In the genomic region with DNA sequence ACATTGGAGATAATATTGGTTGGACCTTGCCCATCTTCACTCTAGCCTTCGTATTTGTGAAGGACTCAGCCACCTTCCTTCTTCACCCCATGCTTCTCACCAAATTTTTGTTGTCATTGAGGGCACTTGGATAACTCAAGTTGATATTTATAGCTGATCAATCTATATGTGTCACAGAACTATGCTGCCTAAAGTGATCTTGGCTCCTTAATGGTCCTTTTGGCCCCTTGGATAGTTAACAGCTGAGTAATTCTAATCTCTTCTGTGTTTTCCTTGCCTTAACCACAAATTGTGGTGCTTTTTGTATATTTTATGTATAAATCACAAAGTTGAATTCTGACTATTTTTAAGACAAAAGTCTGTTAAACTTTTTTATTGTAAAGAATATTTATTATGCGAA, we compare ENCODE assay signal across 15 cellular contexts. TPM values are rescaled to one million over a fixed set of nuclear protein-coding genes. Genes with fewer than 3 reads are reported as not detected.
DNase-seq lines count a peak whose midpoint lies in the region; ATAC-seq and TF ChIP-seq lines count a peak whose summit lies in the region.
"Had no signal": no experiment of that assay in that cellular context is flagged by ENCODE, and none has a peak within 500 bp of the region (broad histone marks: within the 10 kb centered on the region; RNA-seq: fewer than 3 reads in every experiment).

No MANE protein-coding gene starts in this region.

- no peak for DNase-seq in activated T-cell treated with anti-CD3 and anti-CD28 coated beads, Interleukin-2, amount 50 U/mL, for 4 hours
- DNase-seq in activated T-cell treated with anti-CD3 and anti-CD28 coated beads for 4 hours (no peak), WTC11 (ENCODE audit: low spot score) (no peak), fibroblast of pulmonary artery (ENCODE audit: low read depth) (no peak), inferior parietal cortex (ENCODE audit: extremely low spot score) (no peak), H7 (no peak)
- no peak for DNase-seq in stimulated activated effector memory CD8-positive, alpha-beta T cell treated with anti-CD3 and anti-CD28 coated beads, Interleukin-12 subunit alpha, Interleukin-12 subunit beta, amount 100 ng/mL, for 72 hours (ENCODE audit: low spot score in 2 of 2)
- no peak for DNase-seq in effector CD4-positive, alpha-beta T cell
- DNase-seq: activated CD8-positive, alpha-beta memory T cell treated with anti-CD3 and anti-CD28 coated beads, Interleukin-2, amount 50 U/mL, for 4 hours; CD4-positive, CD25-positive, alpha-beta regulatory T cell; EL; foreskin melanocyte; NCI-H1417 treated with DMSO at 0.1 percent for 48 hours had no signal

- CTCF ChIA-PET in WTC11 (lab: Charles Lee), result no interaction called here

- peaks cover 19% of the 10 kb centered on the region for H3K4me1 Mint-ChIP-seq in activated T-cell treated with anti-CD3 and anti-CD28 coated beads, Interleukin-2, amount 50 U/mL, for 4 hours (ENCODE audit: low read depth)
- peaks cover 69% of the 10 kb centered on the region for H3K4me1 Mint-ChIP-seq in WTC11
- peaks cover 33% of the 10 kb centered on the region for H3K4me1 Mint-ChIP-seq in stimulated activated effector memory CD8-positive, alpha-beta T cell treated with anti-CD3 and anti-CD28 coated beads, Interleukin-12 subunit alpha, Interleukin-12 subunit beta, amount 100 ng/mL, for 72 hours

- peak overlapping the region; percentile 69 for H3K4me3 ChIP-seq in fibroblast of pulmonary artery (replicated peaks; ENCODE audit: low read depth, low read length)
- no peak overlapping the region for H3K4me3 ChIP-seq in H7 (ENCODE audit: insufficient read depth, low read depth, low read length)
- H3K4me3 ChIP-seq: GM12878 had no signal

- peaks cover 15% of the 10 kb centered on the region for H3K36me3 Mint-ChIP-seq in activated T-cell treated with anti-CD3 and anti-CD28 coated beads, Interleukin-2, amount 50 U/mL, for 4 hours (ENCODE audit: insufficient read depth)
- H3K36me3 Mint-ChIP-seq in WTC11, result peaks cover 52% of the 10 kb centered on the region
- H3K36me3 Mint-ChIP-seq in stimulated activated effector memory CD8-positive, alpha-beta T cell treated with anti-CD3 and anti-CD28 coated beads, Interleukin-12 subunit alpha, Interleukin-12 subunit beta, amount 100 ng/mL, for 72 hours, result peaks cover 90% of the 10 kb centered on the region

- POLR2A ChIA-PET in WTC11 (lab: Charles Lee), result no interaction called here

- peak overlapping the region; percentile 84 for H3K27ac Mint-ChIP-seq in WTC11
- H3K27ac Mint-ChIP-seq in stimulated activated effector memory CD8-positive, alpha-beta T cell treated with anti-CD3 and anti-CD28 coated beads, Interleukin-12 subunit alpha, Interleukin-12 subunit beta, amount 100 ng/mL, for 72 hours, result no peak overlapping the region
- H3K27ac Mint-ChIP-seq: CD4-positive, CD25-positive, alpha-beta regulatory T cell had no signal

- H3K27me3 Mint-ChIP-seq in activated T-cell treated with anti-CD3 and anti-CD28 coated beads, Interleukin-2, amount 50 U/mL, for 4 hours (ENCODE audit: low read depth), result peaks cover 25% of the 10 kb centered on the region
- H3K27me3 Mint-ChIP-seq in WTC11 (ENCODE audit: low read depth), result no peaks in the 10 kb centered on the region

- H3K27me3 ChIP-seq in H7 (ENCODE audit: control insufficient read depth, insufficient read depth, low read length), result no peaks in the 10 kb centered on the region
- H3K27me3 ChIP-seq: ascending aorta had no signal

- peaks cover 14% of the 10 kb centered on the region for H3K36me3 ChIP-seq in H7 (replicated peaks; ENCODE audit: control insufficient read depth, insufficient read depth, low read length)

- peak overlapping the region; percentile 1 for H3K4me3 Mint-ChIP-seq in activated T-cell treated with anti-CD3 and anti-CD28 coated beads, Interleukin-2, amount 50 U/mL, for 4 hours
- peak overlapping the region; percentile 93 for H3K4me3 Mint-ChIP-seq in WTC11
- H3K4me3 Mint-ChIP-seq in stimulated activated effector memory CD8-positive, alpha-beta T cell treated with anti-CD3 and anti-CD28 coated beads, Interleukin-12 subunit alpha, Interleukin-12 subunit beta, amount 100 ng/mL, for 72 hours, result peak overlapping the region; percentile 86

- no peak for ATAC-seq in activated T-cell treated with anti-CD3 and anti-CD28 coated beads, Interleukin-2, amount 50 U/mL, for 4 hours
- no peak for ATAC-seq in WTC11
- no peak for ATAC-seq in stimulated activated effector memory CD8-positive, alpha-beta T cell treated with anti-CD3 and anti-CD28 coated beads, Interleukin-12 subunit alpha, Interleukin-12 subunit beta, amount 100 ng/mL, for 72 hours
- ATAC-seq: GM12878 had no signal

- no peaks in the 10 kb centered on the region for H3K9me3 Mint-ChIP-seq in activated T-cell treated with anti-CD3 and anti-CD28 coated beads, Interleukin-2, amount 50 U/mL, for 4 hours
- no peaks in the 10 kb centered on the region for H3K9me3 Mint-ChIP-seq in WTC11
- H3K9me3 Mint-ChIP-seq in stimulated activated effector memory CD8-positive, alpha-beta T cell treated with anti-CD3 and anti-CD28 coated beads, Interleukin-12 subunit alpha, Interleukin-12 subunit beta, amount 100 ng/mL, for 72 hours, result no peaks in the 10 kb centered on the region

- no peak for TF ChIP-seq CTCF in WTC11 (IDR thresholded peaks at IDR 0.05)
- TF ChIP-seq CTCF in fibroblast of pulmonary artery (IDR thresholded peaks at IDR 0.05; ENCODE audit: low read length, missing control alignments), result no peak

TF ChIP-seq in WTC11, 78 proteins besides CTCF, POLR2A, EP300 and RAD21:
- TF ChIP-seq MYBL2 (CRISPR knock-in tag; IDR thresholded peaks at IDR 0.05), result no peak
- TF ChIP-seq JUN (CRISPR knock-in tag; IDR thresholded peaks at IDR 0.05), result no peak
- no peak for TF ChIP-seq ZNF423 (CRISPR knock-in tag; IDR thresholded peaks at IDR 0.05)
- TF ChIP-seq GRHL2 (CRISPR knock-in tag; IDR thresholded peaks at IDR 0.05; ENCODE audit: insufficient replicate concordance, severe bottlenecking), result no peak
- TF ChIP-seq NFE2L1 (CRISPR knock-in tag; IDR thresholded peaks at IDR 0.05), result no peak
- TF ChIP-seq, protein P1, sequence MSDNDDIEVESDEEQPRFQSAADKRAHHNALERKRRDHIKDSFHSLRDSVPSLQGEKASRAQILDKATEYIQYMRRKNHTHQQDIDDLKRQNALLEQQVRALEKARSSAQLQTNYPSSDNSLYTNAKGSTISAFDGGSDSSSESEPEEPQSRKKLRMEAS (CRISPR knock-in tag; IDR thresholded peaks at IDR 0.05), result no peak
- TF ChIP-seq TEAD4 (CRISPR knock-in tag; IDR thresholded peaks at IDR 0.05), result no peak
TF ChIP-seq in WTC11: peak in this region for 0.

RNA-seq across cellular contexts. Expression of a gene that starts 6.6 kb away (rescaled TPM):
- 10 to 100 TPM; 31.8 to 65.2 (median 48.4) TPM for total RNA-seq in activated T-cell treated with anti-CD3 and anti-CD28 coated beads, Interleukin-2, amount 50 U/mL, for 4 hours
- 83.5 to 107 TPM (median 88.8 TPM) in 3 replicates for total RNA-seq in WTC11 (2021)
- 42.2 and 56.8 TPM in 2 replicates for total RNA-seq in H7 (2014; rRNA removed; shearing (Covaris generic))

Comparison
In these comparisons a context has a peak if more than half of its experiments do, and no peak if none do; other contexts are left out.
1. H3K4me3 Mint-ChIP-seq: peak in every context shown above with its lines; median percentile 93 in WTC11; 86 in stimulated activated effector memory CD8-positive, alpha-beta T cell treated with anti-CD3 and anti-CD28 coated beads, Interleukin-12 subunit alpha, Interleukin-12 subunit beta, amount 100 ng/mL, for 72 hours; 1 in activated T-cell treated with anti-CD3 and anti-CD28 coated beads, Interleukin-2, amount 50 U/mL, for 4 hours.